In the genomic region with DNA sequence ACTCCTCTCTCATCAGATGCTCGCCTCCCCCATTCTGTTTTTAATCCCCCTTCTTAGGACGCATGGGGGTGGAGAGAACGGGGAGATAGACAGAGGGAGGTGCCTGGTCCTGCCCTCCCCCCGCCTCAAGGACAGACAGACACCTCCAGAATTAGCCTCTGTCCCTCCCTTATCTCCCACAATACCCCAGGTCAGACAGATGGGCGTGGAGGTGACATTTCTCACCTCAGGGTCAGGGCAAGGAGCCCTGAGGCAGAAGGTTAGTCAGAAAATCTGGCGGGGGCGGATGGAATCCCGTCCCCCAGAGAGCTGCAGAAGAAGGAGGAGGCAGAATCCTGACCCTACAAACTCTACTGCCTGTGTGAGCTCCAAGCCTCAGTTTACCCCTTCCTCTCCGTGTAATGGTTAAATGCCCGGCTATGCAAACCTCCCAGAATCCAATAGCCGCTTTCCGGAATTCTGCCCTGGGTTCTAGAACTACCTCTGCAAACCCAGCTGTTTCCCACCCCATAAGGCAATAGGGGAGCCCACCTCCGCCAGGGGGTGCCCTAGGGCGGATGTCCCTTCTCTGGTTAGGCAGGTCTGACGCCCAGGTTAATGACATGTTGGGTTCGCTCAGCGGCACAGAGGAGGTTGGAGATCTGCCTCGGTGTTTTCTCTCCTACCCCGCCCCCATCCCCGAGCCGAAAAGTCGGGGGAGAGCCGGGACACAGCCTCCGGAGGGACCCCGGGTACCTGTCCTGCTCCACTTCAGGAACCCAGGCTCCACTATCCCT, we compare ENCODE assay signal across 9 cellular contexts. TPM values are rescaled to one million over a fixed set of nuclear protein-coding genes. Genes with fewer than 3 reads are reported as not detected.
A peak's percentile ranks its signal among the peaks of the same experiment; 100 is the strongest.
DNase-seq lines count a peak whose midpoint lies in the region; ATAC-seq, FAIRE-seq and TF ChIP-seq lines count a peak whose summit lies in the region.
"Had no signal": no experiment of that assay in that cellular context is flagged by ENCODE, and none has a peak within 500 bp of the region (broad histone marks: within the 10 kb centered on the region; RNA-seq: fewer than 3 reads in every experiment).

No MANE protein-coding gene starts in this region.

- peaks cover 30% of the 10 kb centered on the region for H3K4me1 Mint-ChIP-seq in activated CD8-positive, alpha-beta T cell treated with anti-CD3 and anti-CD28 coated beads for 36 hours (ENCODE audit: low read depth)
- peaks cover 13% of the 10 kb centered on the region for H3K4me1 Mint-ChIP-seq in endothelial cell (ENCODE audit: unreplicated experiment)
- peaks cover 29 to 40% of the 10 kb centered on the region in 2 donors for H3K4me1 Mint-ChIP-seq in natural killer cell treated with Interleukin-12 subunit alpha and Interleukin-12 subunit beta and Interleukin-15 and Interleukin-18, amount 100 ng/mL, for 72 hours (ENCODE audit: low read depth in 2 of 2)

- CTCF ChIA-PET in activated CD8-positive, alpha-beta T cell treated with anti-CD3 and anti-CD28 coated beads for 36 hours (lab: Charles Lee): interaction anchor here (0.6 to 3.5 kb wide), 16 partner anchors 9 to 488 kb away, joined by 3 to 22 read pairs (median 5); no protein-coding TSS in a partner anchor

- peaks cover 34% of the 10 kb centered on the region for H3K27me3 Mint-ChIP-seq in activated CD8-positive, alpha-beta T cell treated with anti-CD3 and anti-CD28 coated beads for 36 hours
- H3K27me3 Mint-ChIP-seq in endothelial cell (ENCODE audit: unreplicated experiment): peaks cover 12% of the 10 kb centered on the region
- peaks cover 0 to 4% of the 10 kb centered on the region in 2 donors for H3K27me3 Mint-ChIP-seq in natural killer cell treated with Interleukin-12 subunit alpha and Interleukin-12 subunit beta and Interleukin-15 and Interleukin-18, amount 100 ng/mL, for 72 hours

- intact Hi-C loops in activated CD8-positive, alpha-beta T cell treated with anti-CD3 and anti-CD28 coated beads for 36 hours (cut with micrococcal nuclease): no loop called here

- no peaks in the 10 kb centered on the region for H3K9me3 Mint-ChIP-seq in activated CD8-positive, alpha-beta T cell treated with anti-CD3 and anti-CD28 coated beads for 36 hours
- no peaks in the 10 kb centered on the region for H3K9me3 Mint-ChIP-seq in endothelial cell (ENCODE audit: unreplicated experiment)
- H3K9me3 Mint-ChIP-seq in natural killer cell treated with Interleukin-12 subunit alpha and Interleukin-12 subunit beta and Interleukin-15 and Interleukin-18, amount 100 ng/mL, for 72 hours: no peaks in the 10 kb centered on the region

- TF ChIP-seq CTCF in activated CD8-positive, alpha-beta T cell treated with anti-CD3 and anti-CD28 coated beads for 36 hours (IDR thresholded peaks at IDR 0.05): peak; percentile 69
- peak; percentile 43 for TF ChIP-seq CTCF in endothelial cell (IDR thresholded peaks at IDR 0.05; ENCODE audit: unreplicated experiment)

- peak overlapping the region; percentile 91; the same call in 1 of the 2 replicates for H3K4me3 ChIP-seq in GM08714 (ENCODE audit: low read length)

- POLR2A ChIA-PET in activated CD8-positive, alpha-beta T cell treated with anti-CD3 and anti-CD28 coated beads for 36 hours (lab: Charles Lee): interaction anchor here (0.6 to 1.5 kb wide), 2 partner anchors 10 to 29 kb away, joined by 5 to 6 read pairs; no protein-coding TSS in a partner anchor

- peak; percentile 44 for ATAC-seq in activated CD8-positive, alpha-beta T cell treated with anti-CD3 and anti-CD28 coated beads for 36 hours
- ATAC-seq in natural killer cell treated with Interleukin-12 subunit alpha and Interleukin-12 subunit beta and Interleukin-15 and Interleukin-18, amount 100 ng/mL, for 72 hours: no peak
- no peak for ATAC-seq in HG03457 (IDR thresholded peaks at IDR 0.05; ENCODE audit: unreplicated experiment)

- no peak for FAIRE-seq in urothelium cell line (lab: Jason Lieb, UNC)
- FAIRE-seq: endometrium had no signal

- peak overlapping the region; percentile 93 for H3K4me3 Mint-ChIP-seq in activated CD8-positive, alpha-beta T cell treated with anti-CD3 and anti-CD28 coated beads for 36 hours
- H3K4me3 Mint-ChIP-seq in endothelial cell (ENCODE audit: unreplicated experiment): peak overlapping the region; percentile 96
- peak overlapping the region; percentile 92 for H3K4me3 Mint-ChIP-seq in natural killer cell treated with Interleukin-12 subunit alpha and Interleukin-12 subunit beta and Interleukin-15 and Interleukin-18, amount 100 ng/mL, for 72 hours

- peaks cover 2% of the 10 kb centered on the region for H3K36me3 Mint-ChIP-seq in activated CD8-positive, alpha-beta T cell treated with anti-CD3 and anti-CD28 coated beads for 36 hours (ENCODE audit: low read depth)
- H3K36me3 Mint-ChIP-seq in endothelial cell (ENCODE audit: low read depth, unreplicated experiment): peaks cover 4% of the 10 kb centered on the region
- H3K36me3 Mint-ChIP-seq in natural killer cell treated with Interleukin-12 subunit alpha and Interleukin-12 subunit beta and Interleukin-15 and Interleukin-18, amount 100 ng/mL, for 72 hours: peaks cover 7% of the 10 kb centered on the region

- H3K27ac Mint-ChIP-seq in activated CD8-positive, alpha-beta T cell treated with anti-CD3 and anti-CD28 coated beads for 36 hours: no peak overlapping the region
- no peak overlapping the region for H3K27ac Mint-ChIP-seq in endothelial cell (ENCODE audit: unreplicated experiment)
- H3K27ac Mint-ChIP-seq in natural killer cell treated with Interleukin-12 subunit alpha and Interleukin-12 subunit beta and Interleukin-15 and Interleukin-18, amount 100 ng/mL, for 72 hours: peak overlapping the region in 1 of 2 donors; percentile 91

- peak; percentile 35 for DNase-seq in NCI-H1105 (lab: John Stamatoyannopoulos, UW)
- peak; percentile 91 for DNase-seq in activated CD8-positive, alpha-beta T cell treated with anti-CD3 and anti-CD28 coated beads for 36 hours
- DNase-seq in endothelial cell (ENCODE audit: low spot score): peak; percentile 73
- peak; percentile 73 for DNase-seq in natural killer cell treated with Interleukin-12 subunit alpha and Interleukin-12 subunit beta and Interleukin-15 and Interleukin-18, amount 100 ng/mL, for 72 hours (ENCODE audit: low spot score)
- peak; percentile 78 for DNase-seq in urothelium cell line (ENCODE audit: low spot score)
- DNase-seq in AG08395 (ENCODE audit: low spot score): no peak

RNA-seq across cellular contexts. Expression of a gene that starts 0.9 kb away (rescaled TPM):
- total RNA-seq in activated CD8-positive, alpha-beta T cell treated with anti-CD3 and anti-CD28 coated beads for 36 hours: 1 to 10 TPM; 4.6 to 5.8 TPM
- total RNA-seq in endothelial cell (ENCODE audit: unreplicated experiment): 13.2 TPM
- total RNA-seq in natural killer cell treated with Interleukin-12 subunit alpha and Interleukin-12 subunit beta and Interleukin-15 and Interleukin-18, amount 100 ng/mL, for 72 hours: 10 to 100 TPM; 12.2 to 14.1 TPM

RNA-seq across cellular contexts. Expression of a gene that starts 2.5 kb away (rescaled TPM):
- 10 to 100 TPM in 1 of 2 experiments, 1 to 10 TPM in 1; 9.8 to 11.6 TPM for total RNA-seq in activated CD8-positive, alpha-beta T cell treated with anti-CD3 and anti-CD28 coated beads for 36 hours
- total RNA-seq in endothelial cell (ENCODE audit: unreplicated experiment): 4.4 TPM
- total RNA-seq in natural killer cell treated with Interleukin-12 subunit alpha and Interleukin-12 subunit beta and Interleukin-15 and Interleukin-18, amount 100 ng/mL, for 72 hours: 10 to 100 TPM; 11.0 to 25.4 TPM

RNA-seq across cellular contexts. Expression of a gene that starts 19.7 kb away (rescaled TPM):
- total RNA-seq in activated CD8-positive, alpha-beta T cell treated with anti-CD3 and anti-CD28 coated beads for 36 hours: 10 to 100 TPM; 41.6 to 46.5 TPM
- 62.8 TPM for total RNA-seq in endothelial cell (ENCODE audit: unreplicated experiment)
- total RNA-seq in natural killer cell treated with Interleukin-12 subunit alpha and Interleukin-12 subunit beta and Interleukin-15 and Interleukin-18, amount 100 ng/mL, for 72 hours: 10 to 100 TPM; 65.0 to 67.8 TPM

RNA-seq across cellular contexts. Expression of a gene that starts 33.6 kb away (rescaled TPM):
- 10 to 100 TPM; 23.2 to 25.6 TPM for total RNA-seq in activated CD8-positive, alpha-beta T cell treated with anti-CD3 and anti-CD28 coated beads for 36 hours
- total RNA-seq in endothelial cell (ENCODE audit: unreplicated experiment): 44.2 TPM
- 10 to 100 TPM; 18.1 to 44.0 TPM for total RNA-seq in natural killer cell treated with Interleukin-12 subunit alpha and Interleukin-12 subunit beta and Interleukin-15 and Interleukin-18, amount 100 ng/mL, for 72 hours
